27 cellular contexts compared by ENCODE assay signal in the genomic region with DNA sequence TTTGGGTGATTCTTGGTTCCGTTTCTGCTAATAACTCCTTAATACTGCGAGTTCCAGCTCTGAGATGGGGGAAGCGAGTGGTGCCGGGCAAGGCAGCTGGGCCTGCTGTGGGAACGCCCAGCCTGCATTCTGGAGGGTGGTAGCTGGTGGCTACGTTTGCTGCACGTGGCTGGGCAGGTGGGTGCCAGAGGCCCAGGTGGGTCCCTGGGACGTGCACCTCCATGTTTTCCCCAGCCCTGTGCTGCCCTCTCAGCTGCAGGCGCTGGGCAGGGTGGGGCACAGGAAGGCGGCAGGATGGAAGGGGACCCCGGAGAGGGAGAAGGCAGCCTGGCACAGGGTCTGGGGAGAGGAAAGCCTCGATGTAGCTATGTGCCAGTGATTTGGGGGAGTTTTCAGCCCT.
"Had no signal": no experiment of that assay in that cellular context is flagged by ENCODE, and none has a peak within 500 bp of the region (broad histone marks: within the 10 kb centered on the region; RNA-seq: fewer than 3 reads in every experiment).

No MANE protein-coding gene starts in this region.

- DNase-seq: activated CD4-positive, alpha-beta T cell treated with anti-CD3 and anti-CD28 coated beads for 1 hour; activated CD4-positive, alpha-beta T cell treated with anti-CD3 and anti-CD28 coated beads for 4 hours; activated CD4-positive, alpha-beta T cell treated with anti-CD3 and anti-CD28 coated beads, Interleukin-2, amount 50 U/mL, for 1 hour; activated CD4-positive, alpha-beta T cell treated with anti-CD3 and anti-CD28 coated beads, Interleukin-2, amount 50 U/mL, for 48 hours; activated CD8-positive, alpha-beta memory T cell treated with anti-CD3 and anti-CD28 coated beads for 24 hours; activated CD8-positive, alpha-beta T cell treated with anti-CD3 and anti-CD28 coated beads for 36 hours; activated effector memory CD4-positive, alpha-beta T cell treated with Interleukin-2 at 50 U/mL for 16 hours; activated gamma-delta T cell treated with Interleukin-2 at 50 U/mL for 16 hours; activated naive CD4-positive, alpha-beta T cell treated with anti-CD3 and anti-CD28 coated beads, Interleukin-2, amount 50 U/mL, for 16 hours; activated naive CD4-positive, alpha-beta T cell treated with Interleukin-2 at 50 U/mL for 16 hours; activated T-cell treated with anti-CD3 and anti-CD28 coated beads, Interleukin-2, amount 50 U/mL, for 4 hours; amniotic stem cell; cortex of kidney; dermis blood vessel endothelial cell; effector CD4-positive, alpha-beta T cell; effector memory CD8-positive, alpha-beta T cell; erythroblast; foreskin melanocyte; T-helper 1 cell; T-helper 17 cell; T1000 had no signal

- H3K4me1 ChIP-seq: esophagus muscularis mucosa, gastroesophageal sphincter had no signal

- ATAC-seq: activated CD8-positive, alpha-beta T cell treated with anti-CD3 and anti-CD28 coated beads for 36 hours; activated T-cell treated with anti-CD3 and anti-CD28 coated beads, Interleukin-2, amount 50 U/mL, for 4 hours; activated T-helper 17 cell treated with anti-CD3 and anti-CD28 coated beads, Interleukin-2, amount 50 U/mL, for 72 hours; effector memory CD8-positive, alpha-beta T cell; gastroesophageal sphincter; T-helper 17 cell; WTC11 had no signal

- H3K4me3 ChIP-seq: esophagus muscularis mucosa, gastroesophageal sphincter had no signal

- FAIRE-seq: astrocyte, colon had no signal

- H3K36me3 ChIP-seq: esophagus muscularis mucosa, gastroesophageal sphincter had no signal

- H3K27ac ChIP-seq: esophagus muscularis mucosa, gastroesophageal sphincter had no signal
